In the genomic region with DNA sequence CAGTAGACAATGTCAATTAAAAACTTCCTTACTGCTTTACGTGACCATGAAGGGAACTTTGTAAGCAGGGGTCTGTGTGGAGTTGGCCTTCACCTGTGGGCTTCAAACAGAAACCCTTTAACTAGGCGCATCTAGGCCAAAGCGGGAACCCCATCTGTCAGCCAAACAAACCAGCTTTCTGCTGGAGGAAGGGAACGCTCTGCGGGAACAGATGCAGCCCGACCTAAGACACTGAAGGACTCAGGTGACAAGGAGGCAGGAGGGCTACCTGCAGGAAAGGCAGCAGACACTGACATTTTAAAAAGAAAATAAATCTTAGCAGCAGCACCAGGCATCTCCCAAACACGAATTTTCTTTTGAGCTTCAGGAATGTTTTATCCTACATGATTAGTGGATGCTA, we compare ENCODE assay signal across 15 cellular contexts.
A peak's percentile ranks its signal among the peaks of the same experiment; 100 is the strongest.
DNase-seq lines count a peak whose midpoint lies in the region; ATAC-seq and TF ChIP-seq lines count a peak whose summit lies in the region.
"Had no signal": no experiment of that assay in that cellular context is flagged by ENCODE, and none has a peak within 500 bp of the region (broad histone marks: within the 10 kb centered on the region; RNA-seq: fewer than 3 reads in every experiment).

No MANE protein-coding gene starts in this region.

- 72 to 84% methylated on average over 2 to 7 of the region's 7 CpGs for WGBS in transverse colon (ENCODE audit: low coverage in 1 of 2), 2 donors

- intact Hi-C loops in transverse colon (cut with DNase I; ENCODE audit: low total_unique reads), result no loop called here

- H3K9me3 Mint-ChIP-seq in GM23338 (no peaks in the 10 kb centered on the region), glutamatergic neuron (ENCODE audit: unreplicated experiment) (peaks cover 17% of the 10 kb centered on the region)

- no peak overlapping the region for H3K4me3 Mint-ChIP-seq in GM23338
- no peak overlapping the region for H3K4me3 Mint-ChIP-seq in glutamatergic neuron (ENCODE audit: unreplicated experiment)
- H3K4me3 Mint-ChIP-seq: CD4-positive, alpha-beta memory T cell; HFFc6 had no signal

- H3K27me3 Mint-ChIP-seq in GM23338 (ENCODE audit: insufficient read depth, low read depth, poor library complexity) (peaks cover 1% of the 10 kb centered on the region), glutamatergic neuron (ENCODE audit: unreplicated experiment) (peaks cover 20% of the 10 kb centered on the region)

- no peaks in the 10 kb centered on the region for H3K9me2 ChIP-seq in GM23338 (ENCODE audit: insufficient read depth)

- in situ Hi-C loops in G401 (cut with HindIII; ENCODE audit: low sequenced_read_pairs), result no loop called here
- in situ Hi-C loops in transverse colon (cut with MboI; ENCODE audit: low pct_ligation_motif_present in 1 of 4, low pct_unique_long_range_greater_than_20kb in 1 of 4, low sequenced_read_pairs in 3 of 4), result no loop called here

- no peak overlapping the region for H2AFZ ChIP-seq in GM23338

- H3K4me3 ChIP-seq in GM23338 (no peak overlapping the region), transverse colon (no peak overlapping the region)
- H3K4me3 ChIP-seq: A549 had no signal

- H3K27ac Mint-ChIP-seq in GM23338 (no peak overlapping the region), glutamatergic neuron (ENCODE audit: unreplicated experiment) (peak overlapping the region; percentile 57)
- H3K27ac Mint-ChIP-seq: CD4-positive, alpha-beta memory T cell; HFFc6 had no signal

- no peaks in the 10 kb centered on the region for H3K79me2 ChIP-seq in GM23338 (replicated peaks; ENCODE audit: insufficient read depth)

- no peaks in the 10 kb centered on the region for H3K27me3 ChIP-seq in GM23338 (ENCODE audit: insufficient read depth)
- peaks cover 65% of the 10 kb centered on the region for H3K27me3 ChIP-seq in transverse colon
- H3K27me3 ChIP-seq: BE2C had no signal

- no peaks in the 10 kb centered on the region for H3K36me3 ChIP-seq in GM23338 (ENCODE audit: insufficient read depth)
- H3K36me3 ChIP-seq in transverse colon, result no peaks in the 10 kb centered on the region

- H3K36me3 Mint-ChIP-seq in GM23338 (ENCODE audit: low read depth) (no peaks in the 10 kb centered on the region), glutamatergic neuron (ENCODE audit: unreplicated experiment) (no peaks in the 10 kb centered on the region)
- H3K36me3 Mint-ChIP-seq: CD4-positive, alpha-beta memory T cell had no signal

- TF ChIP-seq CTCF in GM23338 (conservative IDR thresholded peaks at IDR 0.05; ENCODE audit: low read depth in 2 of 2) (no peak), glutamatergic neuron (IDR thresholded peaks at IDR 0.05; ENCODE audit: partially characterized antibody, unreplicated experiment) (no peak), transverse colon (IDR thresholded peaks at IDR 0.05) (no peak)

- no peak for TF ChIP-seq POLR2A in transverse colon (IDR thresholded peaks at IDR 0.05)

- H4K20me1 ChIP-seq in GM23338 (replicated peaks; ENCODE audit: insufficient read depth), result no peaks in the 10 kb centered on the region

- TF ChIP-seq EP300 in transverse colon (IDR thresholded peaks at IDR 0.05; ENCODE audit: low read depth), result no peak

- no peaks in the 10 kb centered on the region for H3F3A ChIP-seq in GM23338 (replicated peaks; ENCODE audit: low read depth)

- H3K4me1 Mint-ChIP-seq in GM23338 (peaks cover 40% of the 10 kb centered on the region), glutamatergic neuron (ENCODE audit: low read depth, unreplicated experiment) (peaks cover 72% of the 10 kb centered on the region)
- H3K4me1 Mint-ChIP-seq: CD4-positive, alpha-beta memory T cell had no signal

- peak; percentile 93 for DNase-seq in G401 (ENCODE audit: low spot score)
- peak; percentile 21 for DNase-seq in GM23338 (ENCODE audit: low spot score)
- peak; percentile 52 for DNase-seq in NCI-H69 (lab: John Stamatoyannopoulos, UW)
- peak; percentile 24 for DNase-seq in glutamatergic neuron
- DNase-seq in transverse colon, result no peak
- no peak for DNase-seq in NCI-H226
- DNase-seq: BE2C; CD4-positive, alpha-beta memory T cell; DND-41; GF-D8; HCEC 1CT; HFFc6 had no signal

- peak; percentile 48; the same call in 1 of the 3 replicates for ATAC-seq in GM23338
- ATAC-seq: A549 had no signal

- no peak overlapping the region for H3K4me2 ChIP-seq in GM23338
- H3K4me2 ChIP-seq: A549 had no signal

- H3K9me3 ChIP-seq in transverse colon, result no peaks in the 10 kb centered on the region
- H3K9me3 ChIP-seq: A549, BE2C had no signal

- H3K27ac ChIP-seq in GM23338 (ENCODE audit: low read depth), result no peak overlapping the region
- H3K27ac ChIP-seq in transverse colon, result no peak overlapping the region
- H3K27ac ChIP-seq: A549, C4-2B, HL-60 had no signal

- H3K4me1 ChIP-seq in GM23338 (ENCODE audit: insufficient read depth) (peaks cover 29% of the 10 kb centered on the region), transverse colon (no peaks in the 10 kb centered on the region)

TF ChIP-seq in GM23338, 12 proteins besides CTCF, POLR2A, EP300 and RAD21 (continues in another document):
- TF ChIP-seq ZNF331 (CRISPR knock-in tag; IDR thresholded peaks at IDR 0.05; ENCODE audit: low read depth) (no peak), POLR2AphosphoS5 (IDR thresholded peaks at IDR 0.05; ENCODE audit: low read depth) (no peak), EZH2 (IDR thresholded peaks at IDR 0.05; ENCODE audit: low read depth, unreplicated experiment) (no peak), ZNF114 (CRISPR knock-in tag; IDR thresholded peaks at IDR 0.05) (no peak), ETS1 (IDR thresholded peaks at IDR 0.05) (no peak), CREB1 (CRISPR knock-in tag; IDR thresholded peaks at IDR 0.05; ENCODE audit: low read depth) (no peak)
- TF ChIP-seq, protein P1, sequence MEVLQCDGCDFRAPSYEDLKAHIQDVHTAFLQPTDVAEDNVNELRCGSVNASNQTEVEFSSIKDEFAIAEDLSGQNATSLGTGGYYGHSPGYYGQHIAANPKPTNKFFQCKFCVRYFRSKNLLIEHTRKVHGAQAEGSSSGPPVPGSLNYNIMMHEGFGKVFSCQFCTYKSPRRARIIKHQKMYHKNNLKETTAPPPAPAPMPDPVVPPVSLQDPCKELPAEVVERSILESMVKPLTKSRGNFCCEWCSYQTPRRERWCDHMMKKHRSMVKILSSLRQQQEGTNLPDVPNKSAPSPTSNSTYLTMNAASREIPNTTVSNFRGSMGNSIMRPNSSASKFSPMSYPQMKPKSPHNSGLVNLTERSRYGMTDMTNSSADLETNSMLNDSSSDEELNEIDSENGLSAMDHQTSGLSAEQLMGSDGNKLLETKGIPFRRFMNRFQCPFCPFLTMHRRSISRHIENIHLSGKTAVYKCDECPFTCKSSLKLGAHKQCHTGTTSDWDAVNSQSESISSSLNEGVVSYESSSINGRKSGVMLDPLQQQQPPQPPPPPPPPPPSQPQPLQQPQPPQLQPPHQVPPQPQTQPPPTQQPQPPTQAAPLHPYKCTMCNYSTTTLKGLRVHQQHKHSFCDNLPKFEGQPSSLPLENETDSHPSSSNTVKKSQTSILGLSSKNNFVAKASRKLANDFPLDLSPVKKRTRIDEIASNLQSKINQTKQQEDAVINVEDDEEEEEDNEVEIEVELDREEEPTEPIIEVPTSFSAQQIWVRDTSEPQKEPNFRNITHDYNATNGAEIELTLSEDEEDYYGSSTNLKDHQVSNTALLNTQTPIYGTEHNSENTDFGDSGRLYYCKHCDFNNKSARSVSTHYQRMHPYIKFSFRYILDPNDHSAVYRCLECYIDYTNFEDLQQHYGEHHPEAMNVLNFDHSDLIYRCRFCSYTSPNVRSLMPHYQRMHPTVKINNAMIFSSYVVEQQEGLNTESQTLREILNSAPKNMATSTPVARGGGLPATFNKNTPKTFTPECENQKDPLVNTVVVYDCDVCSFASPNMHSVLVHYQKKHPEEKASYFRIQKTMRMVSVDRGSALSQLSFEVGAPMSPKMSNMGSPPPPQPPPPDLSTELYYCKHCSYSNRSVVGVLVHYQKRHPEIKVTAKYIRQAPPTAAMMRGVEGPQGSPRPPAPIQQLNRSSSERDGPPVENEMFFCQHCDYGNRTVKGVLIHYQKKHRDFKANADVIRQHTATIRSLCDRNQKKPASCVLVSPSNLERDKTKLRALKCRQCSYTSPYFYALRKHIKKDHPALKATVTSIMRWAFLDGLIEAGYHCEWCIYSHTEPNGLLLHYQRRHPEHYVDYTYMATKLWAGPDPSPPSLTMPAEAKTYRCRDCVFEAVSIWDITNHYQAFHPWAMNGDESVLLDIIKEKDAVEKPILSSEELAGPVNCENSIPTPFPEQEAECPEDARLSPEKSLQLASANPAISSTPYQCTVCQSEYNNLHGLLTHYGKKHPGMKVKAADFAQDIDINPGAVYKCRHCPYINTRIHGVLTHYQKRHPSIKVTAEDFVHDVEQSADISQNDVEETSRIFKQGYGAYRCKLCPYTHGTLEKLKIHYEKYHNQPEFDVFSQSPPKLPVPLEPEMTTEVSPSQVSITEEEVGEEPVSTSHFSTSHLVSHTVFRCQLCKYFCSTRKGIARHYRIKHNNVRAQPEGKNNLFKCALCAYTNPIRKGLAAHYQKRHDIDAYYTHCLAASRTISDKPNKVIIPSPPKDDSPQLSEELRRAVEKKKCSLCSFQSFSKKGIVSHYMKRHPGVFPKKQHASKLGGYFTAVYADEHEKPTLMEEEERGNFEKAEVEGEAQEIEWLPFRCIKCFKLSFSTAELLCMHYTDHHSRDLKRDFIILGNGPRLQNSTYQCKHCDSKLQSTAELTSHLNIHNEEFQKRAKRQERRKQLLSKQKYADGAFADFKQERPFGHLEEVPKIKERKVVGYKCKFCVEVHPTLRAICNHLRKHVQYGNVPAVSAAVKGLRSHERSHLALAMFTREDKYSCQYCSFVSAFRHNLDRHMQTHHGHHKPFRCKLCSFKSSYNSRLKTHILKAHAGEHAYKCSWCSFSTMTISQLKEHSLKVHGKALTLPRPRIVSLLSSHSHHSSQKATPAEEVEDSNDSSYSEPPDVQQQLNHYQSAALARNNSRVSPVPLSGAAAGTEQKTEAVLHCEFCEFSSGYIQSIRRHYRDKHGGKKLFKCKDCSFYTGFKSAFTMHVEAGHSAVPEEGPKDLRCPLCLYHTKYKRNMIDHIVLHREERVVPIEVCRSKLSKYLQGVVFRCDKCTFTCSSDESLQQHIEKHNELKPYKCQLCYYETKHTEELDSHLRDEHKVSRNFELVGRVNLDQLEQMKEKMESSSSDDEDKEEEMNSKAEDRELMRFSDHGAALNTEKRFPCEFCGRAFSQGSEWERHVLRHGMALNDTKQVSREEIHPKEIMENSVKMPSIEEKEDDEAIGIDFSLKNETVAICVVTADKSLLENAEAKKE (CRISPR knock-in tag; IDR thresholded peaks at IDR 0.05), result no peak

Comparison
In these comparisons a context has a peak if more than half of its experiments do, and no peak if none do; other contexts are left out.
1. DNase-seq: peak in G401 (single experiment), GM23338 (single experiment), NCI-H69 (single experiment) and glutamatergic neuron (single experiment); none in transverse colon (single experiment) and NCI-H226 (single experiment).